In genomic region chrX:2474280-2474962, GRCh38 we compare ENCODE assay signal across 19 cellular contexts. TPM values are rescaled to one million over a fixed set of nuclear protein-coding genes. Genes with fewer than 3 reads are reported as not detected.
DNase-seq lines count a peak whose midpoint lies in the region; ATAC-seq and TF ChIP-seq lines count a peak whose summit lies in the region.
"Had no signal": no experiment of that assay in that cellular context is flagged by ENCODE, and none has a peak within 500 bp of the region (broad histone marks: within the 10 kb centered on the region; RNA-seq: fewer than 3 reads in every experiment).

No MANE protein-coding gene starts in this region.

- TF ChIP-seq CTCF in hepatocyte (IDR thresholded peaks at IDR 0.05; ENCODE audit: poor library complexity): no peak
- TF ChIP-seq CTCF in progenitor cell of endocrine pancreas (IDR thresholded peaks at IDR 0.05; ENCODE audit: unreplicated experiment): no peak

- H3K4me1 ChIP-seq in hepatocyte (ENCODE audit: insufficient read depth): no peaks in the 10 kb centered on the region
- H3K4me1 ChIP-seq: SJSA1 had no signal

- H3K27ac ChIP-seq in hepatocyte: peak overlapping the region; percentile 73
- H3K27ac ChIP-seq: C4-2B, SJSA1 had no signal

- no peak overlapping the region for H3K4me3 ChIP-seq in hepatocyte
- H3K4me3 ChIP-seq: SJSA1 had no signal

- H4K20me1 ChIP-seq in hepatocyte (ENCODE audit: insufficient read depth, poor library complexity, severe bottlenecking): peaks cover 11% of the 10 kb centered on the region

- in situ Hi-C loops in G401 (cut with HindIII; ENCODE audit: low sequenced_read_pairs): no loop called here

- TF ChIP-seq RAD21 in Ishikawa (IDR thresholded peaks at IDR 0.05; ENCODE audit: low read depth): no peak

- no peak overlapping the region for H2AFZ ChIP-seq in hepatocyte

- 95% methylated on average over 20 of the region's 20 CpGs for WGBS in hepatocyte (ENCODE audit: low lambda C conversion rate, missing lambda C conversion rate)

- H3K79me2 ChIP-seq in hepatocyte: peaks cover 85% of the 10 kb centered on the region

- H3K9me2 ChIP-seq in hepatocyte (replicated peaks; ENCODE audit: insufficient read depth): no peaks in the 10 kb centered on the region

- ATAC-seq in HG03469 (IDR thresholded peaks at IDR 0.05; ENCODE audit: unreplicated experiment): no peak
- ATAC-seq: PC-3 had no signal

- no peak overlapping the region for H3K4me2 ChIP-seq in hepatocyte

- H3K36me3 ChIP-seq in hepatocyte (replicated peaks; ENCODE audit: insufficient read depth, low read depth): no peaks in the 10 kb centered on the region
- H3K36me3 ChIP-seq: SJSA1 had no signal

- DNase-seq in G401 (ENCODE audit: low spot score) (peak; percentile 26), hepatocyte (ENCODE audit: low spot score) (no peak), progenitor cell of endocrine pancreas (ENCODE audit: low spot score, unreplicated experiment) (no peak), hippocampal formation (lab: John Stamatoyannopoulos, UW) (no peak), H4 (ENCODE audit: low spot score) (no peak)
- DNase-seq in central memory CD4-positive, alpha-beta T cell: no peak
- DNase-seq: DMS153, GOT3, KBM-7, MV-4-11, NCI-H1417 treated with DMSO at 0.1 percent for 48 hours, NCI-H2029 treated with DMSO at 0.1 percent for 48 hours, NCI-H510A, NCI-H774, PC-3 had no signal

- H3K9me3 ChIP-seq in hepatocyte (ENCODE audit: low read depth): no peaks in the 10 kb centered on the region
- H3K9me3 ChIP-seq: SJSA1 had no signal

- peaks cover 15% of the 10 kb centered on the region for H3K4me1 Mint-ChIP-seq in progenitor cell of endocrine pancreas (ENCODE audit: low read depth)

- peaks cover 18% of the 10 kb centered on the region for H3K36me3 Mint-ChIP-seq in progenitor cell of endocrine pancreas (ENCODE audit: insufficient read depth)

- peak overlapping the region; percentile 81 for H3K27ac Mint-ChIP-seq in progenitor cell of endocrine pancreas

- H3K27me3 Mint-ChIP-seq in progenitor cell of endocrine pancreas: no peaks in the 10 kb centered on the region

- H3K27me3 ChIP-seq in hepatocyte: no peaks in the 10 kb centered on the region
- H3K27me3 ChIP-seq: SJSA1 had no signal

- peaks cover 5% of the 10 kb centered on the region for H3K9me3 Mint-ChIP-seq in progenitor cell of endocrine pancreas (ENCODE audit: low read depth)

- no peak for TF ChIP-seq EP300 in Ishikawa (IDR thresholded peaks at IDR 0.05; ENCODE audit: borderline replicate concordance)

- no peak overlapping the region for H3K4me3 Mint-ChIP-seq in progenitor cell of endocrine pancreas (ENCODE audit: low read depth)

TF ChIP-seq in Ishikawa, 13 proteins besides CTCF, POLR2A, EP300 and RAD21:
- TF ChIP-seq TEAD4 (IDR thresholded peaks at IDR 0.05): 0 out of 2 replicates have a peak, but pooled peaks have one; percentile 7
- no peak for TF ChIP-seq TAF1 (IDR thresholded peaks at IDR 0.05; ENCODE audit: low read depth)

RNA-seq across cellular contexts. Expression of gene DHRSX, which starts 26.4 kb away (rescaled TPM):
- total RNA-seq in G401 (2014; rRNA removed; shearing (Covaris generic)): 12.9 and 17.4 TPM in 2 replicates
- total RNA-seq in hepatocyte: 37.2 and 42.7 TPM in 2 replicates
- 59.3 and 71.7 TPM in 2 replicates for polyA plus RNA-seq in hepatocyte
- 61.0 and 65.4 TPM in 2 replicates for total RNA-seq in progenitor cell of endocrine pancreas
- total RNA-seq in H4 (2014; rRNA removed; shearing (Covaris generic)): 28.2 and 37.1 TPM in 2 replicates

RNA-seq across cellular contexts. Expression of gene ZBED1, which starts 26.4 kb away (rescaled TPM):
- total RNA-seq in G401 (2014; rRNA removed; shearing (Covaris generic)): 53.6 and 62.0 TPM in 2 replicates
- total RNA-seq in hepatocyte: 41.4 and 43.1 TPM in 2 replicates
- 25.9 and 26.4 TPM in 2 replicates for polyA plus RNA-seq in hepatocyte
- 57.5 and 59.6 TPM in 2 replicates for total RNA-seq in progenitor cell of endocrine pancreas
- total RNA-seq in H4 (2014; rRNA removed; shearing (Covaris generic)): 27.3 and 37.8 TPM in 2 replicates
